Comparison of ENCODE assay signal across 38 cellular contexts in the genomic region with DNA sequence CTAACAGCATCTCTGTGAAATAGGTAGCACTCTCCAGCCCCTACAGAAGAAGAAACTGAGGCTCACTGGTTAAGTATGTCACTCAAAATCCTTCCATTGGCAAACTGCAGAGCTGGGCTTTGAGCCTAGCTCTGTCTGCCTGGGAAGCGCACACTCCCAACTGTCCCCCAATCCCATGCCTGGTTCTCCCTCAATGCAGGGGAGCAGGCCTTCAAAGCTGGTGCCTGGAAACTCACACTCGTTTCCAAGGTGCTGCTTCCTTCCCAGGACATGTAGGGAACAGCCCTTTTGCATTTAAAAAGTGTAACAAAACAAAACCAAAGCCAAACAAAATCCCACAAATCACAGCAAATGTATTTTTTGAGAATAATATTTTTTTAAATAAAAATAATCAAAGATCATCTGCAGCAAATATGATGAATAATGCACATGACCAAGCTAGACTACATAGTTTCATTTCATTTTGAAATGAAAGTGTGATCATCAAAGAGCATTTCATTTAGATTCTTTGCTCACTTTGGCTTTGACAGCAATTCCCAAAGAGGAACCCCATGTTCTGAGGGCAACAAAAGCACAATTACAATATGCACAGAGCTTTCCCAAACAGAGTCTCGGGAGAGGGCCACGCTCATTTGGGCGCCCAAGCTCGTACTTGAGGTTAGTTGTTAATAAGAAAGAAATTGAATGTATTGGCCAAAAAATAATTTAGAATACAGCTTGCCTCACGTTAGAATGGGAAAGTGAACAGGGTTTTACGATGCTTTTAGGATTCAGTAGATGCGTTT.
"Had no signal": no experiment of that assay in that cellular context is flagged by ENCODE, and none has a peak within 500 bp of the region (broad histone marks: within the 10 kb centered on the region; RNA-seq: fewer than 3 reads in every experiment).

No MANE protein-coding gene starts in this region.

- H3K4me1 ChIP-seq: ascending aorta, Peyer's patch had no signal

- H3K4me3 ChIP-seq: ascending aorta, cardiac muscle cell, Peyer's patch had no signal

- DNase-seq: activated CD4-positive, alpha-beta memory T cell treated with anti-CD3 and anti-CD28 coated beads, Interleukin-2, amount 10 ng/mL, durations not matched to agents 7 days and 5 days; activated CD4-positive, alpha-beta T cell treated with anti-CD3 and anti-CD28 coated beads for 1 hour; activated CD4-positive, alpha-beta T cell treated with anti-CD3 and anti-CD28 coated beads for 48 hours; activated CD4-positive, CD25-positive, alpha-beta regulatory T cell; activated CD8-positive, alpha-beta memory T cell treated with anti-CD3 and anti-CD28 coated beads for 24 hours; activated CD8-positive, alpha-beta memory T cell treated with anti-CD3 and anti-CD28 coated beads, Interleukin-2, amount 10 ng/mL, durations not matched to agents 7 days and 5 days; activated CD8-positive, alpha-beta memory T cell treated with anti-CD3 and anti-CD28 coated beads, Interleukin-2, amount 50 U/mL, for 48 hours; activated effector memory CD4-positive, alpha-beta T cell treated with anti-CD3 and anti-CD28 coated beads, Interleukin-2, amount 50 U/mL, for 16 hours; activated naive CD4-positive, alpha-beta T cell; activated naive CD4-positive, alpha-beta T cell treated with anti-CD3 and anti-CD28 coated beads, Interleukin-2, amount 50 U/mL, for 16 hours; activated naive CD8-positive, alpha-beta T cell treated with anti-CD3 and anti-CD28 coated beads for 36 hours; activated T-cell treated with anti-CD3 and anti-CD28 coated beads, Interleukin-2, amount 50 U/mL, for 48 hours; amniotic stem cell; cerebellar nuclear complex; NCI-H1092 treated with DMSO at 0.1 percent for 48 hours; NCI-H1417; NCI-H146; NCI-H187; NCI-H2029 treated with DMSO at 0.1 percent for 48 hours; NCI-H2107; NCI-H2171 treated with DMSO at 0.1 percent for 48 hours; NCI-H226; NCI-H446 treated with DMSO at 0.1 percent for 48 hours; NCI-H524; NCI-H69; NCI-H82; PC-3; Peyer's patch; SIG-M5; T-cell; T-helper 17 cell had no signal

- H3K27ac ChIP-seq: ascending aorta, cardiac muscle cell, Peyer's patch, RWPE1, VCaP had no signal

- H3K9me3 ChIP-seq: ascending aorta, Peyer's patch had no signal

- H3K27me3 ChIP-seq: ascending aorta, cardiac muscle cell, Peyer's patch had no signal

- H3K36me3 ChIP-seq: ascending aorta, cardiac muscle cell, Peyer's patch had no signal

- ATAC-seq: activated CD8-positive, alpha-beta memory T cell treated with anti-CD3 and anti-CD28 coated beads, Interleukin-2, amount 10 ng/mL, durations not matched to agents 7 days and 5 days; activated T-helper 17 cell treated with anti-CD3 and anti-CD28 coated beads, Interleukin-2, amount 50 U/mL, for 72 hours; PC-3; Right ventricle myocardium inferior; SK-N-SH treated with all-trans-retinoic acid at 6 μM for 48 hours; T-cell; T-helper 17 cell had no signal
